ENCODE assay signal across 15 cellular contexts in genomic region chr11:47243454-47243853, GRCh38. TPM values are rescaled to one million over a fixed set of nuclear protein-coding genes. Genes with fewer than 3 reads are reported as not detected.
DNase-seq lines count a peak whose midpoint lies in the region; ATAC-seq and TF ChIP-seq lines count a peak whose summit lies in the region.
"Had no signal": no experiment of that assay in that cellular context is flagged by ENCODE, and none has a peak within 500 bp of the region (broad histone marks: within the 10 kb centered on the region; RNA-seq: fewer than 3 reads in every experiment).

No MANE protein-coding gene starts in this region.

- H3K4me1 ChIP-seq in mucosa of descending colon (ENCODE audit: low read depth): peaks cover 8% of the 10 kb centered on the region

- peaks cover 28% of the 10 kb centered on the region for H3K4me1 Mint-ChIP-seq in activated T-helper 1 cell treated with anti-CD3 and anti-CD28 coated beads, Interleukin-12 subunit alpha, Interleukin-12 subunit beta, Interleukin-2, Interleukin-4 antibody, amounts not matched to agents 30 ng/mL and 10 ng/mL and 1 ng/mL, durations not matched to agents 14 hours and 24 hours and 36 hours (ENCODE audit: low read depth)

- TF ChIP-seq CTCF in mucosa of descending colon (IDR thresholded peaks at IDR 0.05): no peak

- peaks cover 35% of the 10 kb centered on the region for H3K36me3 Mint-ChIP-seq in activated T-helper 1 cell treated with anti-CD3 and anti-CD28 coated beads, Interleukin-12 subunit alpha, Interleukin-12 subunit beta, Interleukin-2, Interleukin-4 antibody, amounts not matched to agents 30 ng/mL and 10 ng/mL and 1 ng/mL, durations not matched to agents 14 hours and 24 hours and 36 hours (ENCODE audit: low read depth)

- intact Hi-C loops in activated T-helper 1 cell treated with anti-CD3 and anti-CD28 coated beads, Interleukin-12 subunit alpha, Interleukin-12 subunit beta, Interleukin-2, Interleukin-4 antibody, amounts not matched to agents 30 ng/mL and 10 ng/mL and 1 ng/mL, durations not matched to agents 14 hours and 24 hours and 36 hours (cut with micrococcal nuclease): no loop called here
- intact Hi-C loops in mucosa of descending colon (cut with DNase I, micrococcal nuclease): no loop called here

- H3K4me3 Mint-ChIP-seq in activated T-helper 1 cell treated with anti-CD3 and anti-CD28 coated beads, Interleukin-12 subunit alpha, Interleukin-12 subunit beta, Interleukin-2, Interleukin-4 antibody, amounts not matched to agents 30 ng/mL and 10 ng/mL and 1 ng/mL, durations not matched to agents 14 hours and 24 hours and 36 hours: no peak overlapping the region
- H3K4me3 Mint-ChIP-seq: T-cell had no signal

- no peak overlapping the region for H3K4me3 ChIP-seq in mucosa of descending colon
- H3K4me3 ChIP-seq: cardiac muscle cell, heart right ventricle had no signal

- no peaks in the 10 kb centered on the region for H3K36me3 ChIP-seq in mucosa of descending colon (ENCODE audit: low read depth)

- no peaks in the 10 kb centered on the region for H3K27me3 Mint-ChIP-seq in activated T-helper 1 cell treated with anti-CD3 and anti-CD28 coated beads, Interleukin-12 subunit alpha, Interleukin-12 subunit beta, Interleukin-2, Interleukin-4 antibody, amounts not matched to agents 30 ng/mL and 10 ng/mL and 1 ng/mL, durations not matched to agents 14 hours and 24 hours and 36 hours (ENCODE audit: insufficient read depth)
- H3K27me3 Mint-ChIP-seq: T-cell had no signal

- DNase-seq in DMS79 treated with DMSO at 0.1 percent for 48 hours (lab: John Stamatoyannopoulos, UW) (peak; percentile 10), DMS79 (lab: John Stamatoyannopoulos, UW) (no peak), mucosa of descending colon (no peak), NCI-H187 treated with DMSO at 0.1 percent for 48 hours (lab: John Stamatoyannopoulos, UW) (no peak), midbrain (lab: John Stamatoyannopoulos, UW) (no peak)
- DNase-seq in activated T-helper 1 cell treated with anti-CD3 and anti-CD28 coated beads, Interleukin-12 subunit alpha, Interleukin-12 subunit beta, Interleukin-2, Interleukin-4 antibody, amounts not matched to agents 30 ng/mL and 10 ng/mL and 1 ng/mL, durations not matched to agents 14 hours and 24 hours and 36 hours (ENCODE audit: low spot score): no peak
- DNase-seq: activated CD4-positive, alpha-beta T cell treated with anti-CD3 and anti-CD28 coated beads for 4 hours; activated naive CD4-positive, alpha-beta T cell; HCEC 1CT; heart right ventricle; left cardiac atrium; NCI-H2107; OCI-M1; T-cell had no signal

- ATAC-seq in mucosa of descending colon: peak; percentile 47
- ATAC-seq: heart right ventricle, left cardiac atrium, T-cell had no signal

- H3K27ac Mint-ChIP-seq in activated T-helper 1 cell treated with anti-CD3 and anti-CD28 coated beads, Interleukin-12 subunit alpha, Interleukin-12 subunit beta, Interleukin-2, Interleukin-4 antibody, amounts not matched to agents 30 ng/mL and 10 ng/mL and 1 ng/mL, durations not matched to agents 14 hours and 24 hours and 36 hours: peak overlapping the region; percentile 12

- H3K9me3 ChIP-seq in mucosa of descending colon: no peaks in the 10 kb centered on the region
- H3K9me3 ChIP-seq: heart right ventricle had no signal

- H3K9me3 Mint-ChIP-seq in activated T-helper 1 cell treated with anti-CD3 and anti-CD28 coated beads, Interleukin-12 subunit alpha, Interleukin-12 subunit beta, Interleukin-2, Interleukin-4 antibody, amounts not matched to agents 30 ng/mL and 10 ng/mL and 1 ng/mL, durations not matched to agents 14 hours and 24 hours and 36 hours: no peaks in the 10 kb centered on the region
- H3K9me3 Mint-ChIP-seq: T-cell had no signal

RNA-seq across cellular contexts. Expression of gene ACP2, which starts 5.2 kb away (rescaled TPM):
- total RNA-seq in activated T-helper 1 cell treated with anti-CD3 and anti-CD28 coated beads, Interleukin-12 subunit alpha, Interleukin-12 subunit beta, Interleukin-2, Interleukin-4 antibody, amounts not matched to agents 30 ng/mL and 10 ng/mL and 1 ng/mL, durations not matched to agents 14 hours and 24 hours and 36 hours: 31.8 and 33.8 TPM in 2 replicates
- total RNA-seq in mucosa of descending colon: 10 to 100 TPM; 42.6 to 53.8 (median 51.1) TPM

RNA-seq across cellular contexts. Expression of gene NR1H3, which starts 14.3 kb away (rescaled TPM):
- total RNA-seq in activated T-helper 1 cell treated with anti-CD3 and anti-CD28 coated beads, Interleukin-12 subunit alpha, Interleukin-12 subunit beta, Interleukin-2, Interleukin-4 antibody, amounts not matched to agents 30 ng/mL and 10 ng/mL and 1 ng/mL, durations not matched to agents 14 hours and 24 hours and 36 hours: 8.5 and 9.9 TPM in 2 replicates
- 10 to 100 TPM; 49.1 to 73.5 (median 50.6) TPM for total RNA-seq in mucosa of descending colon

RNA-seq across cellular contexts. Expression of gene MADD, which starts 26.5 kb away (rescaled TPM):
- 75.9 and 85.2 TPM in 2 replicates for total RNA-seq in activated T-helper 1 cell treated with anti-CD3 and anti-CD28 coated beads, Interleukin-12 subunit alpha, Interleukin-12 subunit beta, Interleukin-2, Interleukin-4 antibody, amounts not matched to agents 30 ng/mL and 10 ng/mL and 1 ng/mL, durations not matched to agents 14 hours and 24 hours and 36 hours
- total RNA-seq in mucosa of descending colon: 10 to 100 TPM; 45.0 to 69.6 (median 67.3) TPM

RNA-seq across cellular contexts. Expression of gene DDB2, which starts 28.7 kb away (rescaled TPM):
- 134 and 142 TPM in 2 replicates for total RNA-seq in activated T-helper 1 cell treated with anti-CD3 and anti-CD28 coated beads, Interleukin-12 subunit alpha, Interleukin-12 subunit beta, Interleukin-2, Interleukin-4 antibody, amounts not matched to agents 30 ng/mL and 10 ng/mL and 1 ng/mL, durations not matched to agents 14 hours and 24 hours and 36 hours
- 10 to 100 TPM; 29.8 to 41.2 (median 37.2) TPM for total RNA-seq in mucosa of descending colon

RNA-seq across cellular contexts. Expression of gene PACSIN3, which starts 57.2 kb away (rescaled TPM):
- total RNA-seq in activated T-helper 1 cell treated with anti-CD3 and anti-CD28 coated beads, Interleukin-12 subunit alpha, Interleukin-12 subunit beta, Interleukin-2, Interleukin-4 antibody, amounts not matched to agents 30 ng/mL and 10 ng/mL and 1 ng/mL, durations not matched to agents 14 hours and 24 hours and 36 hours: 14.5 and 17.0 TPM in 2 replicates
- 10 to 100 TPM in 1 of 3 donors, 1 to 10 TPM in 2; 2.2 to 63.5 (median 5.1) TPM for total RNA-seq in mucosa of descending colon
